ENCODE assay signal across 11 cellular contexts in genomic region chr3:119380697-119381096, GRCh38.
DNase-seq lines count a peak whose midpoint lies in the region; ATAC-seq, FAIRE-seq and TF ChIP-seq lines count a peak whose summit lies in the region.
"Had no signal": no experiment of that assay in that cellular context is flagged by ENCODE, and none has a peak within 500 bp of the region (broad histone marks: within the 10 kb centered on the region; RNA-seq: fewer than 3 reads in every experiment).

No MANE protein-coding gene starts in this region.

- DNase-seq in ELF-1 (ENCODE audit: low read depth, low spot score) (peak; percentile 23), HuH-7 (ENCODE audit: low spot score) (peak; percentile 21), PC-3 (peak; percentile 39), kidney (no peak), cerebellar cortex (ENCODE audit: low spot score) (no peak), brain microvascular endothelial cell (no peak)
- no peak for DNase-seq in activated naive CD4-positive, alpha-beta T cell treated with Interleukin-2 at 50 U/mL for 16 hours
- DNase-seq in effector memory CD8-positive, alpha-beta T cell = no peak
- DNase-seq: effector CD8-positive, alpha-beta T cell; SHP77 treated with DMSO at 0.1 percent for 48 hours; spleen had no signal

- no peak overlapping the region for H3K4me3 Mint-ChIP-seq in effector memory CD8-positive, alpha-beta T cell

- BruUV-seq in PC-3 (replicated peaks; lab: Mats Ljungman, UMichigan) = no TSS peak

- no peaks in the 10 kb centered on the region for H3F3A ChIP-seq in PC-3 (ENCODE audit: low read length, unreplicated experiment)

- intact Hi-C loops in PC-3 (cut with micrococcal nuclease) = no loop called here
- intact Hi-C loops in kidney (cut with DNase I) = no loop called here

- POLR2A ChIA-PET in PC-3 (lab: Charles Lee; ENCODE audit: unreplicated experiment) = no interaction called here

- no peak overlapping the region for H3K4me2 ChIP-seq in PC-3 (ENCODE audit: low read length)

- H3K27ac ChIP-seq in PC-3 (ENCODE audit: low read length) = no peak overlapping the region
- H3K27ac ChIP-seq in kidney (ENCODE audit: low read depth in 2 of 2, low read length in 2 of 2) = no peak overlapping the region
- no peak overlapping the region for H3K27ac ChIP-seq in brain microvascular endothelial cell
- H3K27ac ChIP-seq: spleen had no signal

- H3K9me3 Mint-ChIP-seq in effector memory CD8-positive, alpha-beta T cell = no peaks in the 10 kb centered on the region

- H3K4me1 ChIP-seq in PC-3 (ENCODE audit: insufficient read depth, low read length) (no peaks in the 10 kb centered on the region), kidney (ENCODE audit: control insufficient read depth in 1 of 2, insufficient read depth in 1 of 2, low read depth in 1 of 2, low read length in 2 of 2) (no peaks in the 10 kb centered on the region)
- H3K4me1 ChIP-seq: spleen had no signal

- H3K27me3 ChIP-seq in PC-3 (ENCODE audit: low read length) = no peaks in the 10 kb centered on the region
- no peaks in the 10 kb centered on the region for H3K27me3 ChIP-seq in brain microvascular endothelial cell (replicated peaks)
- H3K27me3 ChIP-seq: spleen had no signal

- H3K9me3 ChIP-seq in PC-3 (ENCODE audit: low read length) (no peaks in the 10 kb centered on the region), kidney (ENCODE audit: control insufficient read depth in 1 of 2, low read length in 2 of 2) (no peaks in the 10 kb centered on the region)
- H3K9me3 ChIP-seq: spleen had no signal

- ATAC-seq in PC-3 = peak; percentile 42; the same call in 1 of the 2 replicates
- ATAC-seq in effector memory CD8-positive, alpha-beta T cell (replicated peaks) = no peak

- H3K9me2 ChIP-seq in PC-3 (replicated peaks; ENCODE audit: low read length) = no peaks in the 10 kb centered on the region

- H2AFZ ChIP-seq in PC-3 (ENCODE audit: low read length) = no peak overlapping the region

- H3K9ac ChIP-seq in PC-3 (ENCODE audit: low read length) (no peak overlapping the region), kidney (ENCODE audit: low read length in 2 of 2) (no peak overlapping the region)

- no peaks in the 10 kb centered on the region; the same call in 1 of the 2 replicates for H3K36me3 ChIP-seq in PC-3 (ENCODE audit: low read depth, low read length)
- peaks cover 7 to 17% of the 10 kb centered on the region in 2 donors for H3K36me3 ChIP-seq in kidney (ENCODE audit: control insufficient read depth in 1 of 2, insufficient read depth in 2 of 2, low read length in 2 of 2)
- H3K36me3 ChIP-seq in brain microvascular endothelial cell (replicated peaks) = peaks cover 33% of the 10 kb centered on the region

- CTCF ChIA-PET in PC-3 (lab: Charles Lee) = no interaction called here

- no peaks in the 10 kb centered on the region for H3K27me3 Mint-ChIP-seq in effector memory CD8-positive, alpha-beta T cell

- H3K79me2 ChIP-seq in PC-3 (ENCODE audit: low read length) = no peaks in the 10 kb centered on the region

- H4K20me1 ChIP-seq in PC-3 (ENCODE audit: low read length) = no peaks in the 10 kb centered on the region

- H3K4me3 ChIP-seq in PC-3 (ENCODE audit: low read length) = no peak overlapping the region
- no peak overlapping the region for H3K4me3 ChIP-seq in kidney (ENCODE audit: low read length in 2 of 2)
- no peak overlapping the region for H3K4me3 ChIP-seq in brain microvascular endothelial cell (ENCODE audit: low read depth, low read length)
- H3K4me3 ChIP-seq: spleen had no signal

- TF ChIP-seq CTCF in PC-3 (conservative IDR thresholded peaks at IDR 0.05; ENCODE audit: low read depth, low read length) (peak; percentile 44; the same call in 1 of the 2 replicates), kidney (IDR thresholded peaks at IDR 0.05; ENCODE audit: borderline replicate concordance, extremely low read depth, insufficient read depth) (peak; percentile 7), brain microvascular endothelial cell (IDR thresholded peaks at IDR 0.05; ENCODE audit: low read depth, low read length, missing control alignments) (no peak)

- H3K36me3 Mint-ChIP-seq in effector memory CD8-positive, alpha-beta T cell (ENCODE audit: insufficient read depth) = peaks cover 4% of the 10 kb centered on the region

- H3K27ac Mint-ChIP-seq in effector memory CD8-positive, alpha-beta T cell = no peak overlapping the region

- no peak for FAIRE-seq in kidney (lab: Jason Lieb, UNC)

- in situ Hi-C loops in brain microvascular endothelial cell (cut with HindIII; ENCODE audit: low pct_ligation_motif_present, low sequenced_read_pairs) = no loop called here

- no peaks in the 10 kb centered on the region for H3K4me1 Mint-ChIP-seq in effector memory CD8-positive, alpha-beta T cell (ENCODE audit: low read depth in 2 of 2)

Comparison
In these comparisons a context has a peak if more than half of its experiments do, and no peak if none do; other contexts are left out.
1. DNase-seq: peak in ELF-1 (single experiment), HuH-7 (single experiment) and PC-3 (single experiment); none in kidney (single experiment), activated naive CD4-positive, alpha-beta T cell treated with Interleukin-2 at 50 U/mL for 16 hours (single experiment), cerebellar cortex (single experiment), brain microvascular endothelial cell (single experiment) and effector memory CD8-positive, alpha-beta T cell (0 of 3).